Comparison of ENCODE assay signal across 15 cellular contexts in the genomic region with DNA sequence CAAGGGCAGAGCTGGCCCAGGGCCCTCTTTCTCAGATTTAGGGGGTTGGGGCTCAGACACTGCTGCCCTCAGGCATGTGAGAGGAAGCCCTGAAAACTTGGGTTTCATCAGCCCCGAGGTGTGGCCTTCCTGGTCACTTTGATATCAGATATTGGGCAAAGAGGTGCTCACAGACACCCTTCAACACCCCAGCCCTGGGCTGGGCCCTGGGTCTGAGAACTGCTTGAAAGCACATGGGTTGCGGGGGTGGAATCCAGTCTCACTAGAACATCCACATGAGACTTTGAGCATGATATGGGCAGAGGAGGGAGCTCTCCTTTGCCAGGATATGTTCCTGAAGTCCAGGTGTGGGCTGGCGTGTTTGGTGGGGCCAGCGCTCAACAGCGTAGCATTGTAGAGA.
"Had no signal": no experiment of that assay in that cellular context is flagged by ENCODE, and none has a peak within 500 bp of the region (broad histone marks: within the 10 kb centered on the region; RNA-seq: fewer than 3 reads in every experiment).

No MANE protein-coding gene starts in this region.

- H3K27me3 ChIP-seq: esophagus muscularis mucosa, gastroesophageal sphincter, right atrium auricular region, tibial artery, upper lobe of left lung, uterus had no signal

- ATAC-seq: effector memory CD8-positive, alpha-beta T cell; gastroesophageal sphincter; naive thymus-derived CD4-positive, alpha-beta T cell; stimulated activated naive CD8-positive, alpha-beta T cell treated with anti-CD3 and anti-CD28 coated beads, Interleukin-15, Interleukin-2, amounts not matched to agents 100 U/mL and 50 U/mL, for 24 hours had no signal

- H3K36me3 ChIP-seq: esophagus muscularis mucosa, gastroesophageal sphincter, right atrium auricular region, tibial artery, upper lobe of left lung, uterus had no signal

- H3K4me1 ChIP-seq: gastroesophageal sphincter, right atrium auricular region, tibial artery, uterus had no signal

- H3K9me3 ChIP-seq: esophagus muscularis mucosa, gastroesophageal sphincter, right atrium auricular region, tibial artery, upper lobe of left lung, uterus had no signal

- H3K27ac ChIP-seq: epithelial cell of prostate, esophagus muscularis mucosa, gastroesophageal sphincter, right atrium auricular region, tibial artery, upper lobe of left lung, uterus had no signal

- DNase-seq: effector memory CD8-positive, alpha-beta T cell; glutamatergic neuron; kidney glomerular epithelial cell; mammary epithelial cell; naive thymus-derived CD4-positive, alpha-beta T cell; small intestine; stimulated activated CD4-positive, alpha-beta T cell treated with anti-CD3 and anti-CD28 coated beads, Interleukin-2, amount 100 ng/mL, for 48 hours; stimulated activated naive CD8-positive, alpha-beta T cell treated with anti-CD3 and anti-CD28 coated beads, Interleukin-15, Interleukin-2, amounts not matched to agents 100 U/mL and 50 U/mL, for 24 hours; tibial artery; upper lobe of left lung; uterus had no signal

- H3K4me3 ChIP-seq: esophagus muscularis mucosa, gastroesophageal sphincter, right atrium auricular region, tibial artery, upper lobe of left lung, uterus had no signal
